25 cellular contexts compared by ENCODE assay signal in genomic region chr7:157192861-157193260, GRCh38. TPM values are rescaled to one million over a fixed set of nuclear protein-coding genes. Genes with fewer than 3 reads are reported as not detected.
A peak's percentile ranks its signal among the peaks of the same experiment; 100 is the strongest.
DNase-seq lines count a peak whose midpoint lies in the region; ATAC-seq and TF ChIP-seq lines count a peak whose summit lies in the region.
"Had no signal": no experiment of that assay in that cellular context is flagged by ENCODE, and none has a peak within 500 bp of the region (broad histone marks: within the 10 kb centered on the region; RNA-seq: fewer than 3 reads in every experiment).

No MANE protein-coding gene starts in this region.

- H3K27me3 ChIP-seq in PC-3 (ENCODE audit: low read length) (no peaks in the 10 kb centered on the region), H7 (ENCODE audit: control insufficient read depth, insufficient read depth, low read length) (no peaks in the 10 kb centered on the region)
- H3K27me3 ChIP-seq: BLaER1 treated with 17β-estradiol and CSF1 and Interleukin-3, amounts not matched to agents 10 nM and 100 nM had no signal

- no peak overlapping the region for H3K4me3 Mint-ChIP-seq in activated T-cell treated with anti-CD3 and anti-CD28 coated beads, Interleukin-2, amount 50 U/mL, for 24 hours
- H3K4me3 Mint-ChIP-seq in activated T-helper 17 cell treated with anti-CD3 and anti-CD28 coated beads, Interleukin-2, amount 50 U/mL, for 72 hours, result no peak overlapping the region
- H3K4me3 Mint-ChIP-seq: B cell; CD4-positive, alpha-beta T cell; CD8-positive, alpha-beta T cell had no signal

- H3K9me2 ChIP-seq in PC-3 (replicated peaks; ENCODE audit: low read length), result no peaks in the 10 kb centered on the region

- H3K27ac Mint-ChIP-seq in activated T-cell treated with anti-CD3 and anti-CD28 coated beads, Interleukin-2, amount 50 U/mL, for 24 hours, result peak overlapping the region; percentile 20
- H3K27ac Mint-ChIP-seq in activated T-helper 17 cell treated with anti-CD3 and anti-CD28 coated beads, Interleukin-2, amount 50 U/mL, for 72 hours, result peak overlapping the region; percentile 43
- H3K27ac Mint-ChIP-seq: B cell; CD4-positive, alpha-beta T cell had no signal

- no peaks in the 10 kb centered on the region for H3K9me3 Mint-ChIP-seq in activated T-cell treated with anti-CD3 and anti-CD28 coated beads, Interleukin-2, amount 50 U/mL, for 24 hours
- H3K9me3 Mint-ChIP-seq in activated T-helper 17 cell treated with anti-CD3 and anti-CD28 coated beads, Interleukin-2, amount 50 U/mL, for 72 hours, result no peaks in the 10 kb centered on the region
- H3K9me3 Mint-ChIP-seq: CD4-positive, alpha-beta T cell; CD8-positive, alpha-beta T cell had no signal

- H4K20me1 ChIP-seq in PC-3 (ENCODE audit: low read length), result no peaks in the 10 kb centered on the region

- H3K36me3 Mint-ChIP-seq in activated T-cell treated with anti-CD3 and anti-CD28 coated beads, Interleukin-2, amount 50 U/mL, for 24 hours (ENCODE audit: low read depth), result peaks cover 98% of the 10 kb centered on the region
- H3K36me3 Mint-ChIP-seq in activated T-helper 17 cell treated with anti-CD3 and anti-CD28 coated beads, Interleukin-2, amount 50 U/mL, for 72 hours (ENCODE audit: low read depth), result peaks cover 100% of the 10 kb centered on the region

- H3K36me3 ChIP-seq in PC-3 (ENCODE audit: low read depth, low read length) (peaks cover 65% of the 10 kb centered on the region), H7 (replicated peaks; ENCODE audit: control insufficient read depth, insufficient read depth, low read length) (peaks cover 9% of the 10 kb centered on the region)

- H3K4me2 ChIP-seq in PC-3 (ENCODE audit: low read length), result no peak overlapping the region
- H3K4me2 ChIP-seq: BLaER1 treated with 17β-estradiol and CSF1 and Interleukin-3, amounts not matched to agents 10 nM and 100 nM had no signal

- DNase-seq in activated T-cell treated with anti-CD3 and anti-CD28 coated beads, Interleukin-2, amount 50 U/mL, for 24 hours, result no peak
- DNase-seq in activated T-cell treated with anti-CD3 and anti-CD28 coated beads for 4 hours, result no peak
- peak; percentile 3 for DNase-seq in renal cortical epithelial cell (ENCODE audit: low read depth)
- no peak for DNase-seq in medulla oblongata (ENCODE audit: extremely low spot score)
- no peak for DNase-seq in PC-3
- DNase-seq in H7, result no peak
- DNase-seq: AML-193; Calu3; CD4-positive, alpha-beta T cell; CD8-positive, alpha-beta T cell; DMS 273 treated with DMSO at 0.1 percent for 48 hours; DMS153; DMS53; DMS79; DND-41; EL; GDM1 had no signal

- H3K9me3 ChIP-seq in PC-3 (ENCODE audit: low read length), result no peaks in the 10 kb centered on the region
- H3K9me3 ChIP-seq: A549; BLaER1 treated with 17β-estradiol and CSF1 and Interleukin-3, amounts not matched to agents 10 nM and 100 nM had no signal

- no peak overlapping the region for H3K9ac ChIP-seq in PC-3 (ENCODE audit: low read length)
- H3K9ac ChIP-seq: BLaER1 treated with 17β-estradiol and CSF1 and Interleukin-3, amounts not matched to agents 10 nM and 100 nM had no signal

- CTCF ChIA-PET in PC-3 (lab: Charles Lee), result no interaction called here

- no peak for TF ChIP-seq CTCF in PC-3 (conservative IDR thresholded peaks at IDR 0.05; ENCODE audit: low read depth, low read length)

- no peak overlapping the region for H3K27ac ChIP-seq in PC-3 (ENCODE audit: low read length)
- H3K27ac ChIP-seq: 22Rv1; A549; BLaER1 treated with 17β-estradiol and CSF1 and Interleukin-3, amounts not matched to agents 10 nM and 100 nM; C4-2B had no signal

- no peaks in the 10 kb centered on the region for H3K27me3 Mint-ChIP-seq in activated T-cell treated with anti-CD3 and anti-CD28 coated beads, Interleukin-2, amount 50 U/mL, for 24 hours
- no peaks in the 10 kb centered on the region for H3K27me3 Mint-ChIP-seq in activated T-helper 17 cell treated with anti-CD3 and anti-CD28 coated beads, Interleukin-2, amount 50 U/mL, for 72 hours
- H3K27me3 Mint-ChIP-seq: B cell; CD4-positive, alpha-beta T cell had no signal

- BruUV-seq in PC-3 (replicated peaks; lab: Mats Ljungman, UMichigan), result no TSS peak

- no peak overlapping the region for H2AFZ ChIP-seq in PC-3 (ENCODE audit: low read length)

- intact Hi-C loops in PC-3 (cut with micrococcal nuclease), result no loop called here

- no peaks in the 10 kb centered on the region for H3K4me1 Mint-ChIP-seq in activated T-cell treated with anti-CD3 and anti-CD28 coated beads, Interleukin-2, amount 50 U/mL, for 24 hours (ENCODE audit: low read depth)
- H3K4me1 Mint-ChIP-seq in activated T-helper 17 cell treated with anti-CD3 and anti-CD28 coated beads, Interleukin-2, amount 50 U/mL, for 72 hours, result no peaks in the 10 kb centered on the region
- H3K4me1 Mint-ChIP-seq: B cell had no signal

- H3K79me2 ChIP-seq in PC-3 (ENCODE audit: low read length), result no peaks in the 10 kb centered on the region

- POLR2A ChIA-PET in PC-3 (lab: Charles Lee; ENCODE audit: unreplicated experiment), result no interaction called here

- H3K4me3 ChIP-seq in PC-3 (ENCODE audit: low read length) (no peak overlapping the region), H7 (ENCODE audit: insufficient read depth, low read depth, low read length) (no peak overlapping the region)
- H3K4me3 ChIP-seq: A549; BLaER1 treated with 17β-estradiol and CSF1 and Interleukin-3, amounts not matched to agents 10 nM and 100 nM; GM12878 had no signal

- ATAC-seq in activated T-helper 17 cell treated with anti-CD3 and anti-CD28 coated beads, Interleukin-2, amount 50 U/mL, for 72 hours (replicated peaks), result no peak
- ATAC-seq in PC-3, result no peak
- ATAC-seq: A549; CD8-positive, alpha-beta T cell; GM12878 had no signal

- H3F3A ChIP-seq in PC-3 (ENCODE audit: low read length, unreplicated experiment), result no peaks in the 10 kb centered on the region

- no peaks in the 10 kb centered on the region for H3K4me1 ChIP-seq in PC-3 (ENCODE audit: insufficient read depth, low read length)
- H3K4me1 ChIP-seq: BLaER1 treated with 17β-estradiol and CSF1 and Interleukin-3, amounts not matched to agents 10 nM and 100 nM; Caco-2 had no signal

RNA-seq across cellular contexts. Expression of gene UBE3C, which starts 54.1 kb away (rescaled TPM):
- total RNA-seq in activated T-helper 17 cell treated with anti-CD3 and anti-CD28 coated beads, Interleukin-2, amount 50 U/mL, for 72 hours, result 10 to 100 TPM; 58.8 to 75.9 TPM
- total RNA-seq in renal cortical epithelial cell (102 and 153 TPM in 2 replicates), PC-3 (2014; rRNA removed) (83.1 and 86.6 TPM in 2 replicates)
- total RNA-seq in H7 (2014; rRNA removed; shearing (Covaris generic)), result 69.0 and 94.0 TPM in 2 replicates
